8 cellular contexts compared by ENCODE assay signal in genomic region chr17:27457405-27457730, GRCh38. TPM values are rescaled to one million over a fixed set of nuclear protein-coding genes. Genes with fewer than 3 reads are reported as not detected.
DNase-seq lines count a peak whose midpoint lies in the region; ATAC-seq and TF ChIP-seq lines count a peak whose summit lies in the region.

No MANE protein-coding gene starts in this region.

- peak overlapping the region in 1 of 2 experiments; percentile 77; a peak in 2 of 4 replicates for H3K4me3 ChIP-seq in DND-41 (ENCODE audit: low read depth in 1 of 2, low read length in 2 of 2)
- peak overlapping the region; percentile 76 for H3K4me3 ChIP-seq in RWPE2 (ENCODE audit: severe bottlenecking)
- peak overlapping the region; percentile 64 to 89 (median 70) for H3K4me3 ChIP-seq in fibroblast of lung (replicated peaks in 1 of 4; ENCODE audit: control extremely low read depth in 1 of 4, insufficient read depth in 1 of 4, low read depth in 3 of 4, low read length in 4 of 4)

- H3K79me2 ChIP-seq in DND-41 (ENCODE audit: insufficient read depth, low read length): no peaks in the 10 kb centered on the region
- no peaks in the 10 kb centered on the region for H3K79me2 ChIP-seq in fibroblast of lung (ENCODE audit: control insufficient read depth, insufficient read depth, low read length)

- no peaks in the 10 kb centered on the region for H3K9me3 ChIP-seq in DND-41 (ENCODE audit: insufficient read depth, low read length, severe bottlenecking)
- H3K9me3 ChIP-seq in RWPE2 (ENCODE audit: severe bottlenecking): no peaks in the 10 kb centered on the region
- H3K9me3 ChIP-seq in fibroblast of lung (ENCODE audit: control insufficient read depth, insufficient read depth, low read depth, low read length): no peaks in the 10 kb centered on the region

- H3K4me2 ChIP-seq in DND-41 (ENCODE audit: insufficient read depth, low read length) (peak overlapping the region; percentile 85), fibroblast of lung (ENCODE audit: extremely low read depth, insufficient read depth, low read length) (peak overlapping the region; percentile 84)

- ATAC-seq in DND-41 (ENCODE audit: insufficient read depth, low read depth) (no peak), RWPE2 (ENCODE audit: low read depth) (no peak), HG02970 (IDR thresholded peaks at IDR 0.05; ENCODE audit: low FRiP score, unreplicated experiment) (no peak)

- H4K20me1 ChIP-seq in DND-41 (ENCODE audit: insufficient read depth, low read length): peaks cover 8% of the 10 kb centered on the region
- no peaks in the 10 kb centered on the region for H4K20me1 ChIP-seq in fibroblast of lung (ENCODE audit: control insufficient read depth, extremely low read depth, insufficient read depth, low read length)

- H3K4me1 ChIP-seq in DND-41 (ENCODE audit: insufficient read depth, low read length) (peaks cover 29% of the 10 kb centered on the region), RWPE2 (ENCODE audit: insufficient read depth, poor library complexity, severe bottlenecking) (peaks cover 4% of the 10 kb centered on the region), fibroblast of lung (ENCODE audit: control insufficient read depth, extremely low read depth, insufficient read depth, low read length) (peaks cover 3% of the 10 kb centered on the region)

- DNase-seq in DND-41 (no peak), RWPE2 (ENCODE audit: low spot score) (no peak), fibroblast of lung (ENCODE audit: low read depth in 2 of 2) (no peak), pons (ENCODE audit: low spot score) (peak; percentile 27), NCI-H526 treated with DMSO at 0.1 percent for 48 hours (lab: John Stamatoyannopoulos, UW) (no peak), GF-D8 (lab: John Stamatoyannopoulos, UW) (no peak)
- no peak for DNase-seq in activated effector memory CD4-positive, alpha-beta T cell treated with Interleukin-2 at 50 U/mL for 16 hours

- TF ChIP-seq CTCF in DND-41 (IDR thresholded peaks at IDR 0.05; ENCODE audit: borderline replicate concordance, extremely low read depth, low read length, poor library complexity, severe bottlenecking) (no peak), RWPE2 (IDR thresholded peaks at IDR 0.05; ENCODE audit: poor library complexity, severe bottlenecking) (no peak), fibroblast of lung (conservative IDR thresholded peaks at IDR 0.05 in 1 of 2, IDR thresholded peaks at IDR 0.05 in 1 of 2; ENCODE audit: low read depth in 1 of 2, low read length in 2 of 2) (no peak)

- H3K9ac ChIP-seq in DND-41 (ENCODE audit: low read depth, low read length) (peak overlapping the region; percentile 67; the same call in 1 of the 2 replicates), fibroblast of lung (ENCODE audit: insufficient read depth, low read length) (peak overlapping the region; percentile 71)

- H3K27me3 ChIP-seq in DND-41 (ENCODE audit: insufficient read depth, low read length, poor library complexity) (peaks cover 25% of the 10 kb centered on the region), RWPE2 (ENCODE audit: insufficient read depth, poor library complexity, severe bottlenecking) (peaks cover 12% of the 10 kb centered on the region), fibroblast of lung (ENCODE audit: control insufficient read depth, insufficient read depth, low read length) (peaks cover 10% of the 10 kb centered on the region)

- H3K27ac ChIP-seq in DND-41 (ENCODE audit: low read length) (no peak overlapping the region), RWPE2 (ENCODE audit: poor library complexity, severe bottlenecking) (no peak overlapping the region), fibroblast of lung (ENCODE audit: insufficient read depth, low read length) (peak overlapping the region; percentile 43)

- H2AFZ ChIP-seq in DND-41 (ENCODE audit: low read depth, low read length) (no peak overlapping the region), fibroblast of lung (ENCODE audit: low read length) (peak overlapping the region; percentile 45)

- no peaks in the 10 kb centered on the region for H3K36me3 ChIP-seq in DND-41 (ENCODE audit: insufficient read depth, low read length)
- H3K36me3 ChIP-seq in RWPE2 (ENCODE audit: low read depth): no peaks in the 10 kb centered on the region
- H3K36me3 ChIP-seq in fibroblast of lung (ENCODE audit: control insufficient read depth, insufficient read depth, low read length): no peaks in the 10 kb centered on the region

RNA-seq across cellular contexts. Expression of gene KSR1, which starts 1.1 kb away (rescaled TPM):
- 7.4 and 10.1 TPM in 2 replicates for total RNA-seq in fibroblast of lung
- 5.3 TPM in 2 replicates for polyA plus RNA-seq in fibroblast of lung
- polyA plus RNA-seq in fibroblast of lung (2012): 6.0 and 7.1 TPM in 2 replicates
- 27.0 and 27.1 TPM in 2 replicates for polyA minus RNA-seq in fibroblast of lung (ENCODE audit: low replicate concordance)
